In genomic region chr22:44403166-44403565, GRCh38 we compare ENCODE assay signal across 9 cellular contexts.
"Had no signal": no experiment of that assay in that cellular context is flagged by ENCODE, and none has a peak within 500 bp of the region (broad histone marks: within the 10 kb centered on the region; RNA-seq: fewer than 3 reads in every experiment).

No MANE protein-coding gene starts in this region.

- H3K79me2 ChIP-seq: hepatocyte had no signal

- H3K27ac ChIP-seq: ascending aorta, epithelial cell of prostate, hepatocyte had no signal

- H3K4me1 ChIP-seq: ascending aorta had no signal

- H3K27me3 ChIP-seq: ascending aorta, hepatocyte had no signal

- DNase-seq: effector CD8-positive, alpha-beta T cell; occipital lobe; trophoblast cell had no signal

- ATAC-seq: naive thymus-derived CD8-positive, alpha-beta T cell; stimulated activated effector memory CD8-positive, alpha-beta T cell treated with anti-CD3 and anti-CD28 coated beads, Interleukin-12 subunit alpha, Interleukin-12 subunit beta, amount 100 ng/mL, for 72 hours had no signal

- H3K4me2 ChIP-seq: hepatocyte had no signal

- H3K4me3 Mint-ChIP-seq: naive thymus-derived CD8-positive, alpha-beta T cell; stimulated activated effector memory CD8-positive, alpha-beta T cell treated with anti-CD3 and anti-CD28 coated beads, Interleukin-12 subunit alpha, Interleukin-12 subunit beta, amount 100 ng/mL, for 72 hours had no signal

- H3K9me3 ChIP-seq: ascending aorta had no signal

- FAIRE-seq: colon had no signal

- H2AFZ ChIP-seq: hepatocyte had no signal

- H3K9me3 Mint-ChIP-seq: naive thymus-derived CD8-positive, alpha-beta T cell; stimulated activated effector memory CD8-positive, alpha-beta T cell treated with anti-CD3 and anti-CD28 coated beads, Interleukin-12 subunit alpha, Interleukin-12 subunit beta, amount 100 ng/mL, for 72 hours had no signal

- H3K27me3 Mint-ChIP-seq: naive thymus-derived CD8-positive, alpha-beta T cell had no signal

- H3K36me3 ChIP-seq: ascending aorta had no signal

- H3K27ac Mint-ChIP-seq: stimulated activated effector memory CD8-positive, alpha-beta T cell treated with anti-CD3 and anti-CD28 coated beads, Interleukin-12 subunit alpha, Interleukin-12 subunit beta, amount 100 ng/mL, for 72 hours had no signal

- H3K4me1 Mint-ChIP-seq: stimulated activated effector memory CD8-positive, alpha-beta T cell treated with anti-CD3 and anti-CD28 coated beads, Interleukin-12 subunit alpha, Interleukin-12 subunit beta, amount 100 ng/mL, for 72 hours had no signal

- H3K4me3 ChIP-seq: ascending aorta, hepatocyte had no signal

- H3K36me3 Mint-ChIP-seq: naive thymus-derived CD8-positive, alpha-beta T cell; stimulated activated effector memory CD8-positive, alpha-beta T cell treated with anti-CD3 and anti-CD28 coated beads, Interleukin-12 subunit alpha, Interleukin-12 subunit beta, amount 100 ng/mL, for 72 hours had no signal
